ENCODE assay signal across 21 cellular contexts in genomic region chr5:19837536-19838179, GRCh38.
DNase-seq lines count a peak whose midpoint lies in the region; ATAC-seq and TF ChIP-seq lines count a peak whose summit lies in the region.
"Had no signal": no experiment of that assay in that cellular context is flagged by ENCODE, and none has a peak within 500 bp of the region (broad histone marks: within the 10 kb centered on the region; RNA-seq: fewer than 3 reads in every experiment).

No MANE protein-coding gene starts in this region.

- no peaks in the 10 kb centered on the region for H3K36me3 ChIP-seq in colonic mucosa
- H3K36me3 ChIP-seq: adrenal gland, gastroesophageal sphincter, left ventricle myocardium inferior, SJCRH30 had no signal

- no peak overlapping the region for H3K14ac ChIP-seq in H9 (ENCODE audit: insufficient read depth, low read length)

- no peaks in the 10 kb centered on the region for H4K20me1 ChIP-seq in H9 (ENCODE audit: control insufficient read depth, insufficient read depth, insufficient read length)

- H2BK5ac ChIP-seq in H9 (ENCODE audit: insufficient read length, low read length), result no peak overlapping the region

- H3T11ph ChIP-seq in H9 (ENCODE audit: low read length), result no peak overlapping the region

- no peaks in the 10 kb centered on the region for H3K27me3 Mint-ChIP-seq in H9 (ENCODE audit: low read depth)
- H3K27me3 Mint-ChIP-seq: activated CD4-positive, alpha-beta T cell treated with anti-CD3 and anti-CD28 coated beads, Interleukin-2, amount 10 ng/mL, durations not matched to agents 7 days and 5 days had no signal

- H2BK20ac ChIP-seq in H9 (ENCODE audit: low read depth, low read length, poor library complexity, severe bottlenecking), result no peak overlapping the region

- H3K4me3 ChIP-seq in astrocyte of the spinal cord (ENCODE audit: low read depth, low read length) (no peak overlapping the region), colonic mucosa (no peak overlapping the region)
- H3K4me3 ChIP-seq: adrenal gland, gastroesophageal sphincter, left ventricle myocardium inferior, SJCRH30, testis had no signal

- H3K27ac Mint-ChIP-seq in H9, result no peak overlapping the region; a peak in 1 of 7 replicates
- H3K27ac Mint-ChIP-seq: activated CD4-positive, alpha-beta T cell treated with anti-CD3 and anti-CD28 coated beads, Interleukin-2, amount 10 ng/mL, durations not matched to agents 7 days and 5 days had no signal

- H2BK120ac ChIP-seq in H9 (ENCODE audit: low read depth, low read length, poor library complexity, severe bottlenecking), result no peak overlapping the region

- ATAC-seq in HG02610 (IDR thresholded peaks at IDR 0.05; ENCODE audit: unreplicated experiment), result no peak
- ATAC-seq in HG02973 (IDR thresholded peaks at IDR 0.05; ENCODE audit: unreplicated experiment), result no peak
- ATAC-seq: gastroesophageal sphincter had no signal

- H2AK5ac ChIP-seq in H9 (ENCODE audit: insufficient read length, low read length), result no peak overlapping the region

- no peak overlapping the region for H4K8ac ChIP-seq in H9 (replicated peaks; ENCODE audit: insufficient read length, low read depth, low read length)

- H3K27me3 ChIP-seq in H9 (ENCODE audit: insufficient read depth, low read length) (no peaks in the 10 kb centered on the region), colonic mucosa (no peaks in the 10 kb centered on the region)
- H3K27me3 ChIP-seq: adrenal gland, gastroesophageal sphincter, SJCRH30, testis had no signal

- no peak overlapping the region for H3K18ac ChIP-seq in H9 (ENCODE audit: insufficient read length, low read depth, low read length)

- TF ChIP-seq CTCF in astrocyte of the spinal cord (IDR thresholded peaks at IDR 0.05; ENCODE audit: low read depth, low read length) (no peak), H9 (conservative IDR thresholded peaks at IDR 0.05) (no peak), colonic mucosa (IDR thresholded peaks at IDR 0.05) (no peak)

- H2BK15ac ChIP-seq in H9 (ENCODE audit: low read depth, low read length), result no peak overlapping the region

- no peak overlapping the region for H4K91ac ChIP-seq in H9 (ENCODE audit: insufficient read length, low read depth, low read length)

- no peaks in the 10 kb centered on the region for H3K4me1 Mint-ChIP-seq in H9
- H3K4me1 Mint-ChIP-seq: activated CD4-positive, alpha-beta T cell treated with anti-CD3 and anti-CD28 coated beads, Interleukin-2, amount 10 ng/mL, durations not matched to agents 7 days and 5 days had no signal

- H3K4me2 ChIP-seq in H9 (ENCODE audit: insufficient read depth, insufficient read length, low read length), result no peak overlapping the region

- H3K27ac ChIP-seq in H9 (ENCODE audit: insufficient read length, low read depth, low read length) (no peak overlapping the region), colonic mucosa (no peak overlapping the region)
- H3K27ac ChIP-seq: adrenal gland, gastroesophageal sphincter, left ventricle myocardium inferior, SJCRH30, testis had no signal

- no peak overlapping the region for H3K23ac ChIP-seq in H9 (ENCODE audit: insufficient read length, low read depth, low read length)

- H3K36me3 Mint-ChIP-seq in H9 (ENCODE audit: insufficient read depth in 1 of 3, low read depth in 3 of 3), result peaks cover 5 to 36% (median 7%) of the 10 kb centered on the region in 3 experiments

- H3K4me1 ChIP-seq in H9 (ENCODE audit: insufficient read depth, low read length) (no peaks in the 10 kb centered on the region), colonic mucosa (no peaks in the 10 kb centered on the region)
- H3K4me1 ChIP-seq: adrenal gland, gastroesophageal sphincter, left ventricle myocardium inferior, SJCRH30, testis had no signal

- no peak overlapping the region for H2BK12ac ChIP-seq in H9 (ENCODE audit: insufficient read length, low read depth, low read length)

- intact Hi-C loops in colonic mucosa (cut with DNase I), result no loop called here

- no peak overlapping the region for H3K9ac ChIP-seq in H9 (ENCODE audit: extremely low read depth, insufficient read length, low read length)
- H3K9ac ChIP-seq in colonic mucosa (ENCODE audit: low read depth in 2 of 2, low read length in 2 of 2), result no peak overlapping the region

- DNase-seq in ELR (ENCODE audit: low read depth) (peak; percentile 56), NCI-H1694 (lab: John Stamatoyannopoulos, UW) (peak; percentile 48), astrocyte of the spinal cord (ENCODE audit: low read depth, low spot score) (peak; percentile 76), renal cortical epithelial cell (ENCODE audit: low read depth) (peak; percentile 9), H9 (no peak), colonic mucosa (no peak)
- DNase-seq: activated CD4-positive, alpha-beta T cell treated with anti-CD3 and anti-CD28 coated beads, Interleukin-2, amount 10 ng/mL, durations not matched to agents 7 days and 5 days; activated effector memory CD4-positive, alpha-beta T cell treated with Interleukin-2 at 50 U/mL for 16 hours; adrenal gland; central memory CD4-positive, alpha-beta T cell; DND-41; left ventricle myocardium inferior; MV-4-11; NCI-H2081; retina; SJCRH30; stimulated activated CD4-positive, alpha-beta T cell treated with anti-CD3 and anti-CD28 coated beads, Interleukin-12 subunit alpha, Interleukin-12 subunit beta, amount 100 ng/mL, for 4 hours; testis had no signal

- no peak overlapping the region for H4K5ac ChIP-seq in H9 (ENCODE audit: insufficient read length, low read depth, low read length)

- H3K23me2 ChIP-seq in H9 (ENCODE audit: insufficient read length, low read depth, low read length, poor library complexity, severe bottlenecking), result no peaks in the 10 kb centered on the region

- H3K79me1 ChIP-seq in H9 (ENCODE audit: insufficient read depth, low read depth, low read length, poor library complexity, severe bottlenecking), result no peaks in the 10 kb centered on the region

- H3K79me2 ChIP-seq in H9 (ENCODE audit: insufficient read depth, low read length), result no peaks in the 10 kb centered on the region

- H3K9me3 Mint-ChIP-seq in H9, result peaks cover 18 to 21% of the 10 kb centered on the region in 2 experiments

- H3K56ac ChIP-seq in H9 (ENCODE audit: insufficient read length, low read depth, low read length), result no peak overlapping the region

- H3K4me3 Mint-ChIP-seq in H9, result no peak overlapping the region
- H3K4me3 Mint-ChIP-seq: activated CD4-positive, alpha-beta T cell treated with anti-CD3 and anti-CD28 coated beads, Interleukin-2, amount 10 ng/mL, durations not matched to agents 7 days and 5 days had no signal

- in situ Hi-C loops in astrocyte of the spinal cord (cut with HindIII; ENCODE audit: low sequenced_read_pairs), result no loop called here

- no peak overlapping the region for H2AFZ ChIP-seq in H9 (ENCODE audit: low read length)

- H3K9me3 ChIP-seq in H9 (ENCODE audit: control insufficient read depth, low read depth, low read length) (no peaks in the 10 kb centered on the region), colonic mucosa (no peaks in the 10 kb centered on the region)
- H3K9me3 ChIP-seq: adrenal gland, SJCRH30, testis had no signal

- no CpG with 5 or more reads among the region's 6 CpGs for WGBS in H9 (ENCODE audit: extremely low coverage, insufficient read length, low lambda C conversion rate)

- H3K4ac ChIP-seq in H9 (ENCODE audit: low read depth, low read length), result no peak overlapping the region

Comparison
In these comparisons a context has a peak if more than half of its experiments do, and no peak if none do; other contexts are left out.
1. DNase-seq: peak in ELR (single experiment), NCI-H1694 (single experiment), astrocyte of the spinal cord (single experiment) and renal cortical epithelial cell (single experiment); none in H9 (single experiment) and colonic mucosa (single experiment).